Comparison of ENCODE assay signal across 8 cellular contexts in genomic region chr11:72519220-72519881, GRCh38.
DNase-seq lines count a peak whose midpoint lies in the region; ATAC-seq and TF ChIP-seq lines count a peak whose summit lies in the region.
"Had no signal": no experiment of that assay in that cellular context is flagged by ENCODE, and none has a peak within 500 bp of the region (broad histone marks: within the 10 kb centered on the region; RNA-seq: fewer than 3 reads in every experiment).

No MANE protein-coding gene starts in this region.

- H3K27ac Mint-ChIP-seq in GM23338 = no peak overlapping the region
- H3K27ac Mint-ChIP-seq in T-helper 1 cell treated with Interleukin-12 subunit alpha and Interleukin-12 subunit beta and Interleukin-4 antibody, amounts not matched to agents 30 μg/mL and 1 μg/mL, for 36 hours = peak overlapping the region; percentile 79

- H3K79me2 ChIP-seq in GM23338 (replicated peaks; ENCODE audit: insufficient read depth) (no peaks in the 10 kb centered on the region), smooth muscle cell (ENCODE audit: low read depth) (no peaks in the 10 kb centered on the region)

- in situ Hi-C loops in ACHN (cut with HindIII; ENCODE audit: low pct_ligation_motif_present, low pct_unique_long_range_greater_than_20kb, low sequenced_read_pairs) = no loop called here

- TF ChIP-seq CTCF in GM23338 (conservative IDR thresholded peaks at IDR 0.05; ENCODE audit: low read depth in 2 of 2) (no peak), smooth muscle cell (IDR thresholded peaks at IDR 0.05; ENCODE audit: borderline replicate concordance, insufficient read depth, poor library complexity, severe bottlenecking) (no peak), dorsolateral prefrontal cortex (IDR thresholded peaks at IDR 0.05 in 54 of 56, conservative IDR thresholded peaks at IDR 0.05 in 2 of 56; ENCODE audit: low read depth in 1 of 56, partially characterized antibody in 56 of 56) (no peak)

- H3K36me3 ChIP-seq in GM23338 (ENCODE audit: insufficient read depth) = no peaks in the 10 kb centered on the region
- H3K36me3 ChIP-seq in smooth muscle cell (ENCODE audit: low read depth) = no peaks in the 10 kb centered on the region

- H3K4me2 ChIP-seq in GM23338 (no peak overlapping the region), smooth muscle cell (peak overlapping the region; percentile 62)
- H3K4me2 ChIP-seq: KMS-11 had no signal

- H3K9me2 ChIP-seq in GM23338 (ENCODE audit: insufficient read depth) = no peaks in the 10 kb centered on the region

- 67% methylated on average over 8 of the region's 8 CpGs for WGBS in smooth muscle cell (ENCODE audit: low lambda C conversion rate)

- H3K9ac ChIP-seq in smooth muscle cell (ENCODE audit: low read depth) = no peak overlapping the region
- H3K9ac ChIP-seq: KMS-11 had no signal

- no peak for DNase-seq in GM23338 (ENCODE audit: low spot score)
- peak; percentile 6 for DNase-seq in fibroblast of gingiva (ENCODE audit: low read depth)
- no peak for DNase-seq in smooth muscle cell (lab: John Stamatoyannopoulos, UW; ENCODE audit: unreplicated experiment)
- DNase-seq in dorsolateral prefrontal cortex = no peak
- DNase-seq in COLO829 (ENCODE audit: low spot score) = no peak
- DNase-seq in ACHN = no peak

- no peaks in the 10 kb centered on the region for H3K9me3 ChIP-seq in smooth muscle cell (replicated peaks; ENCODE audit: low read depth)

- H3K9me3 Mint-ChIP-seq in GM23338 = no peaks in the 10 kb centered on the region
- no peaks in the 10 kb centered on the region for H3K9me3 Mint-ChIP-seq in T-helper 1 cell treated with Interleukin-12 subunit alpha and Interleukin-12 subunit beta and Interleukin-4 antibody, amounts not matched to agents 30 μg/mL and 1 μg/mL, for 36 hours

- H3F3A ChIP-seq in GM23338 (replicated peaks; ENCODE audit: low read depth) (no peaks in the 10 kb centered on the region), smooth muscle cell (ENCODE audit: low read depth) (no peaks in the 10 kb centered on the region)

- H3K4me3 ChIP-seq in GM23338 (no peak overlapping the region), smooth muscle cell (peak overlapping the region; percentile 12), dorsolateral prefrontal cortex (peak overlapping the region in 26 of 59 donors; percentile 1 to 54 (median 22))

- H2AFZ ChIP-seq in GM23338 (peak overlapping the region; percentile 12; the same call in 1 of the 2 replicates), smooth muscle cell (ENCODE audit: low read depth) (peak overlapping the region; percentile 55)

- intact Hi-C loops in dorsolateral prefrontal cortex (cut with DNase I) = no loop called here

- H3K27me3 ChIP-seq in GM23338 (ENCODE audit: insufficient read depth) (no peaks in the 10 kb centered on the region), smooth muscle cell (ENCODE audit: low read depth) (no peaks in the 10 kb centered on the region), dorsolateral prefrontal cortex (no peaks in the 10 kb centered on the region)

- H3K4me1 ChIP-seq in GM23338 (ENCODE audit: insufficient read depth) = no peaks in the 10 kb centered on the region
- no peaks in the 10 kb centered on the region for H3K4me1 ChIP-seq in smooth muscle cell (ENCODE audit: low read depth)

- H3K4me3 Mint-ChIP-seq in GM23338 = no peak overlapping the region
- peak overlapping the region; percentile 64 for H3K4me3 Mint-ChIP-seq in T-helper 1 cell treated with Interleukin-12 subunit alpha and Interleukin-12 subunit beta and Interleukin-4 antibody, amounts not matched to agents 30 μg/mL and 1 μg/mL, for 36 hours

- no peak overlapping the region for H3K27ac ChIP-seq in GM23338 (ENCODE audit: low read depth)
- no peak overlapping the region for H3K27ac ChIP-seq in smooth muscle cell (ENCODE audit: low read depth)
- peak overlapping the region in 5 of 59 donors; percentile 9 to 92 (median 18) for H3K27ac ChIP-seq in dorsolateral prefrontal cortex
- H3K27ac ChIP-seq: KMS-11 had no signal

- peaks cover 5% of the 10 kb centered on the region for H3K27me3 Mint-ChIP-seq in GM23338 (ENCODE audit: insufficient read depth, low read depth, poor library complexity)
- peaks cover 16% of the 10 kb centered on the region for H3K27me3 Mint-ChIP-seq in T-helper 1 cell treated with Interleukin-12 subunit alpha and Interleukin-12 subunit beta and Interleukin-4 antibody, amounts not matched to agents 30 μg/mL and 1 μg/mL, for 36 hours (ENCODE audit: low read depth)

- ATAC-seq in GM23338 = no peak

- H3K4me1 Mint-ChIP-seq in GM23338 = no peaks in the 10 kb centered on the region
- H3K4me1 Mint-ChIP-seq in T-helper 1 cell treated with Interleukin-12 subunit alpha and Interleukin-12 subunit beta and Interleukin-4 antibody, amounts not matched to agents 30 μg/mL and 1 μg/mL, for 36 hours (ENCODE audit: low read depth) = peaks cover 21% of the 10 kb centered on the region

- H4K20me1 ChIP-seq in GM23338 (replicated peaks; ENCODE audit: insufficient read depth) (no peaks in the 10 kb centered on the region), smooth muscle cell (ENCODE audit: low read depth) (no peaks in the 10 kb centered on the region)

- H3K36me3 Mint-ChIP-seq in GM23338 (ENCODE audit: low read depth) = no peaks in the 10 kb centered on the region
- H3K36me3 Mint-ChIP-seq in T-helper 1 cell treated with Interleukin-12 subunit alpha and Interleukin-12 subunit beta and Interleukin-4 antibody, amounts not matched to agents 30 μg/mL and 1 μg/mL, for 36 hours (ENCODE audit: low read depth) = no peaks in the 10 kb centered on the region

TF ChIP-seq in GM23338, 12 proteins besides CTCF, POLR2A, EP300 and RAD21:
- TF ChIP-seq EZH2phosphoT487 (IDR thresholded peaks at IDR 0.05; ENCODE audit: unreplicated experiment) = no peak
- TF ChIP-seq JUNB (IDR thresholded peaks at IDR 0.05; ENCODE audit: unreplicated experiment) = no peak
- TF ChIP-seq CREB1 (CRISPR knock-in tag; IDR thresholded peaks at IDR 0.05; ENCODE audit: low read depth) = no peak
- no peak for TF ChIP-seq EZH2 (IDR thresholded peaks at IDR 0.05; ENCODE audit: low read depth, unreplicated experiment)
- no peak for TF ChIP-seq ZNF331 (CRISPR knock-in tag; IDR thresholded peaks at IDR 0.05; ENCODE audit: low read depth)
- TF ChIP-seq ETS1 (IDR thresholded peaks at IDR 0.05) = no peak
- TF ChIP-seq STAT1 (IDR thresholded peaks at IDR 0.05; ENCODE audit: unreplicated experiment) = no peak
